ENCODE assay signal across 22 cellular contexts in the genomic region with DNA sequence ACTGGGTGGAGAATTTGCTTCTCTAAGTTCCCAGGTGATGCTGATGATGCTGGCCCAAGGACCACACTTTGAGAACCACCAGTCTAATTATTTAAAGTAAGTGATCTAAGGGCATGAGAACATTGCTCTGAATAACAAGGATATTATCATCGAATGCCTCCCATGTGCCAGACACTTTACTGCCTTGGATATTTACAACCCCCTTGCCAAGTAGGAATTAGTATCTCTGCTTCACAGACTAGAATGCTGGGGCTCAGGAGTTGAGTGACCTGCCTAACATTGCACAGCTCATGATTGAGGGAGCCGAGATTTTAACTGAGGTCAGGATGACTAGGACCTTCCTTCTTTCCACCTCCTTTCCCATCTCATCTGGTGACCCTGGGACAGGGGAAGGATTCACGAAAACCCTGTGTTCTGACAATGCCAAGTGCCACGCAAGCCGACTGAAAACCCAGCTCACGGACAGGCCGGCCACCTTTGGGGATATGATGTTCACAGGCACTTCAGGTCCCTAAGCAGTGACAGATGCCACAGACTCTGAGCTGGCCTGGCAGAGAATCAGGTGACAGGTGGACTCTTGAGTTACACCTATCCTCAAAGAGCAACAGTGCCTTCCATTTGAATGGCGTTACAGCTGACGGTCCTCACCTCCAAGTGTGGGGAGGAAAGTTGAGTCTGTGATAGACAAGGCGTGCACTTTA.
DNase-seq lines count a peak whose midpoint lies in the region; ATAC-seq and TF ChIP-seq lines count a peak whose summit lies in the region.
"Had no signal": no experiment of that assay in that cellular context is flagged by ENCODE, and none has a peak within 500 bp of the region (broad histone marks: within the 10 kb centered on the region; RNA-seq: fewer than 3 reads in every experiment).

No MANE protein-coding gene starts in this region.

- peak overlapping the region; percentile 2 to 92 (median 83) for H3K27ac ChIP-seq in heart left ventricle
- no peak overlapping the region for H3K27ac ChIP-seq in SK-N-SH (ENCODE audit: low read depth in 2 of 2, low read length in 1 of 2)
- H3K27ac ChIP-seq: VCaP had no signal

- DNase-seq in DMS53 treated with DMSO at 0.1 percent for 48 hours (lab: John Stamatoyannopoulos, UW; ENCODE audit: unreplicated experiment) (peak; percentile 60), NCI-H2171 (lab: John Stamatoyannopoulos, UW) (peak; percentile 28), heart left ventricle (no peak), neural crest cell (ENCODE audit: low read depth, low spot score) (no peak), SK-N-SH (no peak), A172 (ENCODE audit: low spot score) (no peak), HPDE6-E6E7 (ENCODE audit: extremely low spot score) (no peak)
- DNase-seq: activated CD4-positive, alpha-beta memory T cell treated with anti-CD3 and anti-CD28 coated beads for 36 hours; activated naive CD8-positive, alpha-beta T cell treated with anti-CD3 and anti-CD28 coated beads for 36 hours; activated T-cell treated with anti-CD3 and anti-CD28 coated beads, Interleukin-2, amount 50 U/mL, for 1 hour; cortex of kidney; H9; hypothalamus; Karpas-422; kidney; NCI-H446 treated with DMSO at 0.1 percent for 48 hours; SHP77 treated with DMSO at 0.1 percent for 48 hours; stimulated activated CD4-positive, alpha-beta T cell treated with anti-CD3 and anti-CD28 coated beads, Interleukin-2, amount 100 ng/mL, for 24 hours; stimulated activated naive CD8-positive, alpha-beta T cell treated with anti-CD3 and anti-CD28 coated beads, Interleukin-15, amount 100 ng/mL, for 72 hours had no signal

- no peak overlapping the region for H2AFZ ChIP-seq in SK-N-SH (ENCODE audit: low read depth)

- H3K4me1 ChIP-seq in heart left ventricle (peaks cover 3 to 58% (median 40%) of the 10 kb centered on the region in 12 donors), SK-N-SH (ENCODE audit: control insufficient read depth in 1 of 2, insufficient read depth in 2 of 2, low read depth in 1 of 2, low read length in 1 of 2) (peaks cover 7 to 18% of the 10 kb centered on the region in 2 experiments; a peak in 2 of 4 replicates)

- H3K4me3 Mint-ChIP-seq in neural crest cell = no peak overlapping the region
- H3K4me3 Mint-ChIP-seq: activated CD4-positive, alpha-beta memory T cell treated with anti-CD3 and anti-CD28 coated beads for 36 hours; activated naive CD8-positive, alpha-beta T cell treated with anti-CD3 and anti-CD28 coated beads for 36 hours; H9; mesothelial cell of epicardium; stimulated activated naive CD8-positive, alpha-beta T cell treated with anti-CD3 and anti-CD28 coated beads, Interleukin-15, amount 100 ng/mL, for 72 hours had no signal

- H3K36me3 Mint-ChIP-seq in neural crest cell (ENCODE audit: low read depth) = no peaks in the 10 kb centered on the region
- H3K36me3 Mint-ChIP-seq: activated CD4-positive, alpha-beta memory T cell treated with anti-CD3 and anti-CD28 coated beads for 36 hours; activated naive CD8-positive, alpha-beta T cell treated with anti-CD3 and anti-CD28 coated beads for 36 hours; mesothelial cell of epicardium had no signal

- no peaks in the 10 kb centered on the region for H4K20me1 ChIP-seq in SK-N-SH (ENCODE audit: insufficient read depth)

- intact Hi-C loops in heart left ventricle (cut with DNase I) = loop anchor here in 2 of 10 donors (10.0 kb wide), 2 partner anchors 363 to 403 kb away; no protein-coding TSS in a partner anchor

- no peaks in the 10 kb centered on the region for H3F3A ChIP-seq in SK-N-SH (replicated peaks; ENCODE audit: insufficient read depth)

- ATAC-seq in heart left ventricle = peak; percentile 69 to 82 (median 76)
- ATAC-seq: sciatic nerve; stimulated activated naive CD8-positive, alpha-beta T cell treated with anti-CD3 and anti-CD28 coated beads, Interleukin-15, amount 100 ng/mL, for 72 hours had no signal

- POLR2A ChIA-PET in SK-N-SH (lab: Yijun Ruan, JAX) = no interaction called here

- H3K4me1 Mint-ChIP-seq in neural crest cell = peaks cover 4% of the 10 kb centered on the region

- H3K9me3 ChIP-seq in heart left ventricle = no peaks in the 10 kb centered on the region
- H3K9me3 ChIP-seq in SK-N-SH = no peaks in the 10 kb centered on the region

- no peak overlapping the region for H3K9ac ChIP-seq in SK-N-SH

- WGBS in heart left ventricle, 4 donors = 64 to 73% (median 71%) methylated on average over 10 of the region's 10 CpGs
- WGBS in SK-N-SH (ENCODE audit: low lambda C conversion rate) = 96% methylated on average over 8 of the region's 10 CpGs

- H3K9me3 Mint-ChIP-seq in neural crest cell = no peaks in the 10 kb centered on the region
- H3K9me3 Mint-ChIP-seq: activated CD4-positive, alpha-beta memory T cell treated with anti-CD3 and anti-CD28 coated beads for 36 hours; activated naive CD8-positive, alpha-beta T cell treated with anti-CD3 and anti-CD28 coated beads for 36 hours; H9; mesothelial cell of epicardium had no signal

- TF ChIP-seq CTCF in heart left ventricle (IDR thresholded peaks at IDR 0.05) (no peak), neural crest cell (conservative IDR thresholded peaks at IDR 0.05) (no peak), SK-N-SH (IDR thresholded peaks at IDR 0.05) (no peak)

- no peak for TF ChIP-seq EP300 in SK-N-SH (IDR thresholded peaks at IDR 0.05; ENCODE audit: borderline replicate concordance in 1 of 2, low read depth in 1 of 2, low read length in 1 of 2)

- H3K79me2 ChIP-seq in SK-N-SH (ENCODE audit: insufficient read depth) = no peaks in the 10 kb centered on the region

- H3K27me3 Mint-ChIP-seq in neural crest cell (ENCODE audit: low read depth) = no peaks in the 10 kb centered on the region
- H3K27me3 Mint-ChIP-seq: activated CD4-positive, alpha-beta memory T cell treated with anti-CD3 and anti-CD28 coated beads for 36 hours; activated naive CD8-positive, alpha-beta T cell treated with anti-CD3 and anti-CD28 coated beads for 36 hours had no signal

- H3K9me2 ChIP-seq in SK-N-SH = no peaks in the 10 kb centered on the region

- H3K27ac Mint-ChIP-seq in neural crest cell (ENCODE audit: unreplicated experiment) = peak overlapping the region; percentile 27
- H3K27ac Mint-ChIP-seq: activated CD4-positive, alpha-beta memory T cell treated with anti-CD3 and anti-CD28 coated beads for 36 hours; activated naive CD8-positive, alpha-beta T cell treated with anti-CD3 and anti-CD28 coated beads for 36 hours; mesothelial cell of epicardium; stimulated activated naive CD8-positive, alpha-beta T cell treated with anti-CD3 and anti-CD28 coated beads, Interleukin-15, amount 100 ng/mL, for 72 hours had no signal

- TF ChIP-seq POLR2A in heart left ventricle (IDR thresholded peaks at IDR 0.05) = no peak

- TF ChIP-seq RAD21 in SK-N-SH (IDR thresholded peaks at IDR 0.05; ENCODE audit: low read length) = no peak

- H3K36me3 ChIP-seq in heart left ventricle (no peaks in the 10 kb centered on the region), SK-N-SH (replicated peaks in 1 of 2; ENCODE audit: control insufficient read depth in 1 of 2, insufficient read depth in 2 of 2, low read length in 1 of 2) (no peaks in the 10 kb centered on the region)

- H3K4me3 ChIP-seq in heart left ventricle (no peak overlapping the region), SK-N-SH (ENCODE audit: low read depth in 2 of 2, low read length in 1 of 2) (no peak overlapping the region)

- CTCF ChIA-PET in SK-N-SH (lab: Yijun Ruan, JAX) = no interaction called here

- no peak overlapping the region for H3K4me2 ChIP-seq in SK-N-SH

- no peaks in the 10 kb centered on the region for H3K27me3 ChIP-seq in heart left ventricle
- H3K27me3 ChIP-seq in SK-N-SH (ENCODE audit: insufficient read depth) = no peaks in the 10 kb centered on the region

TF ChIP-seq in SK-N-SH, 30 proteins besides CTCF, POLR2A, EP300 and RAD21:
- TF ChIP-seq GABPA (IDR thresholded peaks at IDR 0.05; ENCODE audit: low read depth) (no peak), SIN3A (IDR thresholded peaks at IDR 0.05; ENCODE audit: borderline replicate concordance, low read depth, low read length) (no peak), FOXJ3 (CRISPR knock-in tag; IDR thresholded peaks at IDR 0.05) (no peak), CHD2 (IDR thresholded peaks at IDR 0.05; ENCODE audit: low read length, partially characterized antibody) (no peak), GATA2 (CRISPR knock-in tag; IDR thresholded peaks at IDR 0.05) (no peak), RXRA (IDR thresholded peaks at IDR 0.05; ENCODE audit: borderline replicate concordance, low read depth) (no peak), FOSL2 (IDR thresholded peaks at IDR 0.05; ENCODE audit: borderline replicate concordance, low read depth) (no peak), MEF2A (IDR thresholded peaks at IDR 0.05; ENCODE audit: borderline replicate concordance, low read depth) (no peak), EZH2phosphoT487 (IDR thresholded peaks at IDR 0.05; ENCODE audit: borderline replicate concordance, low read depth) (no peak)
- TF ChIP-seq, protein P1, sequence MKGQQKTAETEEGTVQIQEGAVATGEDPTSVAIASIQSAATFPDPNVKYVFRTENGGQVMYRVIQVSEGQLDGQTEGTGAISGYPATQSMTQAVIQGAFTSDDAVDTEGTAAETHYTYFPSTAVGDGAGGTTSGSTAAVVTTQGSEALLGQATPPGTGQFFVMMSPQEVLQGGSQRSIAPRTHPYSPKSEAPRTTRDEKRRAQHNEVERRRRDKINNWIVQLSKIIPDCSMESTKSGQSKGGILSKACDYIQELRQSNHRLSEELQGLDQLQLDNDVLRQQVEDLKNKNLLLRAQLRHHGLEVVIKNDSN (IDR thresholded peaks at IDR 0.05; ENCODE audit: borderline replicate concordance, low read depth) = no peak

Comparison
In these comparisons a context has a peak if more than half of its experiments do, and no peak if none do; other contexts are left out.
1. DNase-seq: peak in DMS53 treated with DMSO at 0.1 percent for 48 hours (single experiment) and NCI-H2171 (single experiment); none in heart left ventricle (0 of 5), neural crest cell (single experiment), SK-N-SH (single experiment), A172 (single experiment) and HPDE6-E6E7 (single experiment).
2. H3K27ac ChIP-seq: peak in heart left ventricle (12 of 12); none in SK-N-SH (0 of 2).